32 cellular contexts compared by ENCODE assay signal in genomic region chr1:177383715-177384114, GRCh38.
"Had no signal": no experiment of that assay in that cellular context is flagged by ENCODE, and none has a peak within 500 bp of the region (broad histone marks: within the 10 kb centered on the region; RNA-seq: fewer than 3 reads in every experiment).

No MANE protein-coding gene starts in this region.

- H3K27ac ChIP-seq: body of pancreas, cardiac muscle cell, coronary artery, dorsolateral prefrontal cortex, foreskin keratinocyte, heart left ventricle, ovary, stomach, thyroid gland, upper lobe of left lung, vagina had no signal

- H3K27me3 ChIP-seq: body of pancreas, cardiac muscle cell, dorsolateral prefrontal cortex, foreskin keratinocyte, ovary, stomach, thyroid gland, upper lobe of left lung, vagina had no signal

- ATAC-seq: activated CD8-positive, alpha-beta memory T cell treated with anti-CD3 and anti-CD28 coated beads, Interleukin-2, amount 10 ng/mL, durations not matched to agents 7 days and 5 days; activated CD8-positive, alpha-beta T cell treated with anti-CD3 and anti-CD28 coated beads, Interleukin-2, amount 10 ng/mL, durations not matched to agents 7 days and 5 days; activated naive CD4-positive, alpha-beta T cell treated with anti-CD3 and anti-CD28 coated beads, Interleukin-2, amount 50 U/mL, for 72 hours; body of pancreas; effector memory CD8-positive, alpha-beta T cell; heart left ventricle; left colon; naive thymus-derived CD4-positive, alpha-beta T cell; sciatic nerve; stimulated activated naive B cell treated with anti-CD40 and anti-IgM and Interleukin-4, amounts not matched to agents 10 μg/mL and 1 μg/mL and 100 μg/mL, for 72 hours had no signal

- H3K4me1 ChIP-seq: body of pancreas, heart left ventricle, stomach, thyroid gland, upper lobe of left lung, vagina had no signal

- DNase-seq: activated B cell treated with CpG ODN at 0.5 μM for 24 hours; activated CD4-positive, alpha-beta T cell treated with anti-CD3 and anti-CD28 coated beads, Interleukin-2, amount 50 U/mL, for 1 hour; activated CD8-positive, alpha-beta memory T cell treated with anti-CD3 and anti-CD28 coated beads, Interleukin-2, amount 10 ng/mL, durations not matched to agents 7 days and 5 days; activated CD8-positive, alpha-beta T cell treated with anti-CD3 and anti-CD28 coated beads, Interleukin-2, amount 10 ng/mL, durations not matched to agents 7 days and 5 days; activated naive CD4-positive, alpha-beta T cell; activated T-cell treated with anti-CD3 and anti-CD28 coated beads, Interleukin-2, amount 50 U/mL, for 48 hours; body of pancreas; dorsolateral prefrontal cortex; effector memory CD8-positive, alpha-beta T cell; erythroblast; heart left ventricle; hypothalamus; immature natural killer cell; left colon; midbrain; naive thymus-derived CD4-positive, alpha-beta T cell; ovary; retina; small intestine; stimulated activated CD4-positive, alpha-beta T cell treated with anti-CD3 and anti-CD28 coated beads, Interleukin-15, amount 100 ng/mL, for 24 hours; stimulated activated CD4-positive, alpha-beta T cell treated with anti-CD3 and anti-CD28 coated beads, Interleukin-2, amount 100 ng/mL, for 24 hours; stimulated activated naive B cell treated with anti-CD40 and anti-IgM and Interleukin-4, amounts not matched to agents 10 μg/mL and 1 μg/mL and 100 μg/mL, for 72 hours; stomach; thyroid gland; upper lobe of left lung had no signal

- H3K9me3 ChIP-seq: ovary, thyroid gland, vagina had no signal

- H3K4me3 ChIP-seq: body of pancreas, cardiac muscle cell, coronary artery, dorsolateral prefrontal cortex, heart left ventricle, ovary, stomach, thyroid gland, upper lobe of left lung, vagina had no signal

- H3K36me3 ChIP-seq: cardiac muscle cell, heart left ventricle, ovary, stomach, thyroid gland, upper lobe of left lung, vagina had no signal

- FAIRE-seq: kidney, small intestine had no signal
